8 cellular contexts compared by ENCODE assay signal in the genomic region with DNA sequence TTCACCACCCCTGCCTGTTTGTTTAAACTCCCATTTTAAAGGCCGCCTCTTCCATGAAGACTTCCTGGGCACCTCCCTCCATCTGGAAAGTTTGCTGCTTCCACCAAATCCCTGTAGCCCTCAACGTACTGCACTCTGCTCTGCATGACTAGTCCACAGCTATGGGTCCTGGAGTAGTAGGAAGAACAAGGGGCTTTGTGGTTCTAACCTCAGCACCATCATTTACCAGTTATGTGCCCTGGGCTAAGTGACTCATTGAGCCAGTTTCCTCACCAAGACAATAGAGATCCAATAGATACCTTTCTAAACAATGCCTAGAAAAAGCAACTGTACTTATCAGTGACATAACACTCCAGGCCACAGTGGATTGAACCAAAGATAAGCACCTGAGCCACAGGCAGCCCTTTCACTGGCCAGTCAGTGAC. TPM values are rescaled to one million over a fixed set of nuclear protein-coding genes. Genes with fewer than 3 reads are reported as not detected.
DNase-seq lines count a peak whose midpoint lies in the region; ATAC-seq and TF ChIP-seq lines count a peak whose summit lies in the region.

No MANE protein-coding gene starts in this region.

- H3K9me3 Mint-ChIP-seq in activated naive CD4-positive, alpha-beta T cell treated with anti-CD3 and anti-CD28 coated beads for 36 hours = no peaks in the 10 kb centered on the region
- H3K9me3 Mint-ChIP-seq in activated CD4-positive, alpha-beta T cell treated with anti-CD3 and anti-CD28 coated beads, Interleukin-2, amount 10 ng/mL, durations not matched to agents 7 days and 5 days = peaks cover 1% of the 10 kb centered on the region

- no peaks in the 10 kb centered on the region for H3K36me3 ChIP-seq in tibial artery

- POLR2A ChIA-PET in activated CD4-positive, alpha-beta T cell treated with anti-CD3 and anti-CD28 coated beads, Interleukin-2, amount 10 ng/mL, durations not matched to agents 7 days and 5 days (lab: Charles Lee) = no interaction called here

- no peaks in the 10 kb centered on the region for H3K36me3 Mint-ChIP-seq in activated naive CD4-positive, alpha-beta T cell treated with anti-CD3 and anti-CD28 coated beads for 36 hours (ENCODE audit: low read depth)
- H3K36me3 Mint-ChIP-seq in activated CD4-positive, alpha-beta T cell treated with anti-CD3 and anti-CD28 coated beads, Interleukin-2, amount 10 ng/mL, durations not matched to agents 7 days and 5 days (ENCODE audit: low read depth) = no peaks in the 10 kb centered on the region

- DNase-seq in activated naive CD4-positive, alpha-beta T cell treated with anti-CD3 and anti-CD28 coated beads for 36 hours = peak; percentile 61
- DNase-seq in activated naive CD4-positive, alpha-beta T cell treated with anti-CD3 and anti-CD28 coated beads, Interleukin-2, amount 50 U/mL, for 16 hours = no peak
- peak; percentile 41 for DNase-seq in activated CD4-positive, alpha-beta T cell treated with anti-CD3 and anti-CD28 coated beads, Interleukin-2, amount 10 ng/mL, durations not matched to agents 7 days and 5 days
- DNase-seq in foreskin fibroblast = peak; percentile 98
- no peak for DNase-seq in tibial artery

- peak overlapping the region; percentile 67 to 72 for H3K27ac ChIP-seq in tibial artery

- peaks cover 5 to 63% (median 47%) of the 10 kb centered on the region in 4 donors for H3K4me1 ChIP-seq in tibial artery

- no peaks in the 10 kb centered on the region for H3K27me3 ChIP-seq in tibial artery

- intact Hi-C loops in activated naive CD4-positive, alpha-beta T cell treated with anti-CD3 and anti-CD28 coated beads for 36 hours (cut with micrococcal nuclease) = no loop called here
- intact Hi-C loops in tibial artery (cut with DNase I; ENCODE audit: low total_unique reads) = no loop called here

- no peak for ATAC-seq in GM19395 (IDR thresholded peaks at IDR 0.05; ENCODE audit: unreplicated experiment)
- ATAC-seq in GM19023 (IDR thresholded peaks at IDR 0.05; ENCODE audit: unreplicated experiment) = no peak
- ATAC-seq in HG03108 (IDR thresholded peaks at IDR 0.05; ENCODE audit: unreplicated experiment) = no peak

- H3K4me3 ChIP-seq in foreskin fibroblast (ENCODE audit: low read depth in 1 of 2, low read length in 2 of 2) (no peak overlapping the region), tibial artery (no peak overlapping the region)

- no peak overlapping the region for H3K4me3 Mint-ChIP-seq in activated naive CD4-positive, alpha-beta T cell treated with anti-CD3 and anti-CD28 coated beads for 36 hours
- no peak overlapping the region for H3K4me3 Mint-ChIP-seq in activated CD4-positive, alpha-beta T cell treated with anti-CD3 and anti-CD28 coated beads, Interleukin-2, amount 10 ng/mL, durations not matched to agents 7 days and 5 days

- no peaks in the 10 kb centered on the region for H3K9me3 ChIP-seq in tibial artery

- H3K27ac Mint-ChIP-seq in activated naive CD4-positive, alpha-beta T cell treated with anti-CD3 and anti-CD28 coated beads for 36 hours = peak overlapping the region; percentile 60
- peak overlapping the region; percentile 12 for H3K27ac Mint-ChIP-seq in activated CD4-positive, alpha-beta T cell treated with anti-CD3 and anti-CD28 coated beads, Interleukin-2, amount 10 ng/mL, durations not matched to agents 7 days and 5 days

- CTCF ChIA-PET in activated naive CD4-positive, alpha-beta T cell treated with anti-CD3 and anti-CD28 coated beads for 36 hours (lab: Charles Lee) = interaction anchor here (0.6 to 1.2 kb wide), 2 partner anchors 7 to 326 kb away, joined by 3 read pairs; no protein-coding TSS in a partner anchor
- CTCF ChIA-PET in activated CD4-positive, alpha-beta T cell treated with anti-CD3 and anti-CD28 coated beads, Interleukin-2, amount 10 ng/mL, durations not matched to agents 7 days and 5 days (lab: Charles Lee) = interaction anchor here (1.1 to 6.0 kb wide), 4 partner anchors 8 to 823 kb away, joined by 3 to 33 read pairs (median 12); a partner anchor contains a TSS

- H3K27me3 Mint-ChIP-seq in activated naive CD4-positive, alpha-beta T cell treated with anti-CD3 and anti-CD28 coated beads for 36 hours (ENCODE audit: low read depth) = peaks cover under 1% of the 10 kb centered on the region
- peaks cover 22% of the 10 kb centered on the region for H3K27me3 Mint-ChIP-seq in activated CD4-positive, alpha-beta T cell treated with anti-CD3 and anti-CD28 coated beads, Interleukin-2, amount 10 ng/mL, durations not matched to agents 7 days and 5 days

- no peak for TF ChIP-seq CTCF in foreskin fibroblast (IDR thresholded peaks at IDR 0.05; ENCODE audit: low read depth, low read length)
- no peak for TF ChIP-seq CTCF in tibial artery (IDR thresholded peaks at IDR 0.05)

- H3K4me1 Mint-ChIP-seq in activated naive CD4-positive, alpha-beta T cell treated with anti-CD3 and anti-CD28 coated beads for 36 hours (ENCODE audit: low read depth) = peaks cover 48% of the 10 kb centered on the region
- H3K4me1 Mint-ChIP-seq in activated CD4-positive, alpha-beta T cell treated with anti-CD3 and anti-CD28 coated beads, Interleukin-2, amount 10 ng/mL, durations not matched to agents 7 days and 5 days = peaks cover 40% of the 10 kb centered on the region

RNA-seq across cellular contexts. Expression of a gene that starts 8.5 kb away (rescaled TPM):
- under 1 TPM; 0.32 to 0.55 TPM for total RNA-seq in activated naive CD4-positive, alpha-beta T cell treated with anti-CD3 and anti-CD28 coated beads for 36 hours
- under 1 TPM; 0.05 to 0.12 TPM for total RNA-seq in activated CD4-positive, alpha-beta T cell treated with anti-CD3 and anti-CD28 coated beads, Interleukin-2, amount 10 ng/mL, durations not matched to agents 7 days and 5 days

Comparison
In these comparisons a context has a peak if more than half of its experiments do, and no peak if none do; other contexts are left out.
1. DNase-seq: peak in activated naive CD4-positive, alpha-beta T cell treated with anti-CD3 and anti-CD28 coated beads for 36 hours (single experiment), activated CD4-positive, alpha-beta T cell treated with anti-CD3 and anti-CD28 coated beads, Interleukin-2, amount 10 ng/mL, durations not matched to agents 7 days and 5 days (single experiment) and foreskin fibroblast (2 of 2); none in activated naive CD4-positive, alpha-beta T cell treated with anti-CD3 and anti-CD28 coated beads, Interleukin-2, amount 50 U/mL, for 16 hours (single experiment) and tibial artery (0 of 2).